In genomic region chr1:65266501-65266900, GRCh38 we compare ENCODE assay signal across 9 cellular contexts. TPM values are rescaled to one million over a fixed set of nuclear protein-coding genes. Genes with fewer than 3 reads are reported as not detected.
DNase-seq lines count a peak whose midpoint lies in the region; ATAC-seq and TF ChIP-seq lines count a peak whose summit lies in the region.
"Had no signal": no experiment of that assay in that cellular context is flagged by ENCODE, and none has a peak within 500 bp of the region (broad histone marks: within the 10 kb centered on the region; RNA-seq: fewer than 3 reads in every experiment).

No MANE protein-coding gene starts in this region.

- H4K20me1 ChIP-seq in hepatocyte (ENCODE audit: insufficient read depth, poor library complexity, severe bottlenecking): no peaks in the 10 kb centered on the region

- H3K36me3 Mint-ChIP-seq in activated naive CD4-positive, alpha-beta T cell treated with anti-CD3 and anti-CD28 coated beads, Interleukin-2, amount 50 U/mL, for 24 hours: peaks cover 2% of the 10 kb centered on the region
- H3K36me3 Mint-ChIP-seq in activated B cell treated with CpG ODN at 0.5 μM for 24 hours (ENCODE audit: low read depth): no peaks in the 10 kb centered on the region
- no peaks in the 10 kb centered on the region for H3K36me3 Mint-ChIP-seq in activated T-helper 2 cell treated with anti-CD3 and anti-CD28 coated beads, Interferon-gamma antibody, Interleukin-2, Interleukin-4, amounts not matched to agents 10 μg/mL and 5 μg/mL and 100 μg/mL, durations not matched to agents 14 hours and 24 hours and 36 hours (ENCODE audit: low read depth)

- peak overlapping the region; percentile 92 for H2AFZ ChIP-seq in hepatocyte

- no peak for DNase-seq in activated naive CD4-positive, alpha-beta T cell treated with Interleukin-2 at 50 U/mL for 16 hours
- DNase-seq in activated B cell treated with CpG ODN at 0.5 μM for 24 hours (no peak), hepatocyte (ENCODE audit: low spot score) (no peak), UCSD-AML1 (lab: John Stamatoyannopoulos, UW; ENCODE audit: unreplicated experiment) (no peak), NCI-H526 (lab: John Stamatoyannopoulos, UW) (no peak)
- DNase-seq in stimulated activated naive CD8-positive, alpha-beta T cell treated with anti-CD3 and anti-CD28 coated beads, Interleukin-15, amount 100 ng/mL, for 72 hours: no peak
- no peak for DNase-seq in activated T-helper 2 cell treated with anti-CD3 and anti-CD28 coated beads, Interferon-gamma antibody, Interleukin-2, Interleukin-4, amounts not matched to agents 10 μg/mL and 5 μg/mL and 100 μg/mL, durations not matched to agents 14 hours and 24 hours and 36 hours (ENCODE audit: low spot score)
- DNase-seq: stimulated activated CD4-positive, alpha-beta T cell treated with anti-CD3 and anti-CD28 coated beads, Interleukin-2, amount 100 ng/mL, for 48 hours had no signal

- no peak for ATAC-seq in activated B cell treated with CpG ODN at 0.5 μM for 24 hours (ENCODE audit: low read depth)
- ATAC-seq in stimulated activated naive CD8-positive, alpha-beta T cell treated with anti-CD3 and anti-CD28 coated beads, Interleukin-15, amount 100 ng/mL, for 72 hours: no peak

- peak overlapping the region; percentile 98 for H3K4me2 ChIP-seq in hepatocyte

- H3K4me1 Mint-ChIP-seq in activated naive CD4-positive, alpha-beta T cell treated with anti-CD3 and anti-CD28 coated beads, Interleukin-2, amount 50 U/mL, for 24 hours: peaks cover 22% of the 10 kb centered on the region
- peaks cover 16% of the 10 kb centered on the region for H3K4me1 Mint-ChIP-seq in activated B cell treated with CpG ODN at 0.5 μM for 24 hours
- H3K4me1 Mint-ChIP-seq in stimulated activated naive CD8-positive, alpha-beta T cell treated with anti-CD3 and anti-CD28 coated beads, Interleukin-15, amount 100 ng/mL, for 72 hours: peaks cover 31% of the 10 kb centered on the region
- H3K4me1 Mint-ChIP-seq in activated T-helper 2 cell treated with anti-CD3 and anti-CD28 coated beads, Interferon-gamma antibody, Interleukin-2, Interleukin-4, amounts not matched to agents 10 μg/mL and 5 μg/mL and 100 μg/mL, durations not matched to agents 14 hours and 24 hours and 36 hours (ENCODE audit: low read depth): peaks cover 23% of the 10 kb centered on the region

- H3K4me1 ChIP-seq in hepatocyte (ENCODE audit: insufficient read depth): peaks cover 8% of the 10 kb centered on the region

- no peaks in the 10 kb centered on the region for H3K9me2 ChIP-seq in hepatocyte (replicated peaks; ENCODE audit: insufficient read depth)

- no peaks in the 10 kb centered on the region for H3K9me3 Mint-ChIP-seq in activated naive CD4-positive, alpha-beta T cell treated with anti-CD3 and anti-CD28 coated beads, Interleukin-2, amount 50 U/mL, for 24 hours
- H3K9me3 Mint-ChIP-seq in activated B cell treated with CpG ODN at 0.5 μM for 24 hours: no peaks in the 10 kb centered on the region
- no peaks in the 10 kb centered on the region for H3K9me3 Mint-ChIP-seq in stimulated activated naive CD8-positive, alpha-beta T cell treated with anti-CD3 and anti-CD28 coated beads, Interleukin-15, amount 100 ng/mL, for 72 hours
- no peaks in the 10 kb centered on the region for H3K9me3 Mint-ChIP-seq in activated T-helper 2 cell treated with anti-CD3 and anti-CD28 coated beads, Interferon-gamma antibody, Interleukin-2, Interleukin-4, amounts not matched to agents 10 μg/mL and 5 μg/mL and 100 μg/mL, durations not matched to agents 14 hours and 24 hours and 36 hours

- peaks cover 3% of the 10 kb centered on the region for H3K79me2 ChIP-seq in hepatocyte

- peaks cover 18% of the 10 kb centered on the region for H3K27me3 Mint-ChIP-seq in activated naive CD4-positive, alpha-beta T cell treated with anti-CD3 and anti-CD28 coated beads, Interleukin-2, amount 50 U/mL, for 24 hours
- H3K27me3 Mint-ChIP-seq in activated B cell treated with CpG ODN at 0.5 μM for 24 hours: peaks cover 38% of the 10 kb centered on the region
- peaks cover 39% of the 10 kb centered on the region for H3K27me3 Mint-ChIP-seq in stimulated activated naive CD8-positive, alpha-beta T cell treated with anti-CD3 and anti-CD28 coated beads, Interleukin-15, amount 100 ng/mL, for 72 hours
- peaks cover 48% of the 10 kb centered on the region for H3K27me3 Mint-ChIP-seq in activated T-helper 2 cell treated with anti-CD3 and anti-CD28 coated beads, Interferon-gamma antibody, Interleukin-2, Interleukin-4, amounts not matched to agents 10 μg/mL and 5 μg/mL and 100 μg/mL, durations not matched to agents 14 hours and 24 hours and 36 hours (ENCODE audit: low read depth)

- intact Hi-C loops in activated B cell treated with CpG ODN at 0.5 μM for 24 hours (cut with micrococcal nuclease): no loop called here
- intact Hi-C loops in activated T-helper 2 cell treated with anti-CD3 and anti-CD28 coated beads, Interferon-gamma antibody, Interleukin-2, Interleukin-4, amounts not matched to agents 10 μg/mL and 5 μg/mL and 100 μg/mL, durations not matched to agents 14 hours and 24 hours and 36 hours (cut with micrococcal nuclease): loop anchor here (5.0 kb wide), 1 partner anchor 131 kb away; no protein-coding TSS in a partner anchor

- H3K9me3 ChIP-seq in hepatocyte (ENCODE audit: low read depth): no peaks in the 10 kb centered on the region

- H3K4me3 ChIP-seq in hepatocyte: no peak overlapping the region

- H3K27ac ChIP-seq in hepatocyte: peak overlapping the region; percentile 31

- CTCF ChIA-PET in activated B cell treated with CpG ODN at 0.5 μM for 24 hours (lab: Charles Lee): no interaction called here

- TF ChIP-seq CTCF in activated B cell treated with CpG ODN at 0.5 μM for 24 hours (IDR thresholded peaks at IDR 0.05) (no peak), hepatocyte (IDR thresholded peaks at IDR 0.05; ENCODE audit: poor library complexity) (no peak)

- no peaks in the 10 kb centered on the region for H3K27me3 ChIP-seq in hepatocyte

- no peaks in the 10 kb centered on the region for H3K36me3 ChIP-seq in hepatocyte (replicated peaks; ENCODE audit: insufficient read depth, low read depth)

- peak overlapping the region; percentile 82 for H3K4me3 Mint-ChIP-seq in activated naive CD4-positive, alpha-beta T cell treated with anti-CD3 and anti-CD28 coated beads, Interleukin-2, amount 50 U/mL, for 24 hours
- peak overlapping the region; percentile 64 for H3K4me3 Mint-ChIP-seq in activated B cell treated with CpG ODN at 0.5 μM for 24 hours
- peak overlapping the region; percentile 72 to 83 for H3K4me3 Mint-ChIP-seq in stimulated activated naive CD8-positive, alpha-beta T cell treated with anti-CD3 and anti-CD28 coated beads, Interleukin-15, amount 100 ng/mL, for 72 hours
- H3K4me3 Mint-ChIP-seq in activated T-helper 2 cell treated with anti-CD3 and anti-CD28 coated beads, Interferon-gamma antibody, Interleukin-2, Interleukin-4, amounts not matched to agents 10 μg/mL and 5 μg/mL and 100 μg/mL, durations not matched to agents 14 hours and 24 hours and 36 hours (ENCODE audit: low read depth): no peak overlapping the region

- peak overlapping the region; percentile 26 for H3K27ac Mint-ChIP-seq in activated naive CD4-positive, alpha-beta T cell treated with anti-CD3 and anti-CD28 coated beads, Interleukin-2, amount 50 U/mL, for 24 hours
- no peak overlapping the region for H3K27ac Mint-ChIP-seq in activated B cell treated with CpG ODN at 0.5 μM for 24 hours
- no peak overlapping the region for H3K27ac Mint-ChIP-seq in stimulated activated naive CD8-positive, alpha-beta T cell treated with anti-CD3 and anti-CD28 coated beads, Interleukin-15, amount 100 ng/mL, for 72 hours
- H3K27ac Mint-ChIP-seq in activated T-helper 2 cell treated with anti-CD3 and anti-CD28 coated beads, Interferon-gamma antibody, Interleukin-2, Interleukin-4, amounts not matched to agents 10 μg/mL and 5 μg/mL and 100 μg/mL, durations not matched to agents 14 hours and 24 hours and 36 hours: no peak overlapping the region

- POLR2A ChIA-PET in activated B cell treated with CpG ODN at 0.5 μM for 24 hours (lab: Charles Lee): no interaction called here

RNA-seq across cellular contexts. Expression of gene DNAJC6, which starts 42.8 kb away (rescaled TPM):
- total RNA-seq in activated B cell treated with CpG ODN at 0.5 μM for 24 hours: 0.67 and 0.93 TPM in 2 replicates
- 5.7 and 11.2 TPM in 2 replicates for total RNA-seq in hepatocyte
- 6.0 and 9.3 TPM in 2 replicates for polyA plus RNA-seq in hepatocyte
- 1.9 and 3.0 TPM in 2 replicates for total RNA-seq in activated T-helper 2 cell treated with anti-CD3 and anti-CD28 coated beads, Interferon-gamma antibody, Interleukin-2, Interleukin-4, amounts not matched to agents 10 μg/mL and 5 μg/mL and 100 μg/mL, durations not matched to agents 14 hours and 24 hours and 36 hours
